Comparison of ENCODE assay signal across 29 cellular contexts in the genomic region with DNA sequence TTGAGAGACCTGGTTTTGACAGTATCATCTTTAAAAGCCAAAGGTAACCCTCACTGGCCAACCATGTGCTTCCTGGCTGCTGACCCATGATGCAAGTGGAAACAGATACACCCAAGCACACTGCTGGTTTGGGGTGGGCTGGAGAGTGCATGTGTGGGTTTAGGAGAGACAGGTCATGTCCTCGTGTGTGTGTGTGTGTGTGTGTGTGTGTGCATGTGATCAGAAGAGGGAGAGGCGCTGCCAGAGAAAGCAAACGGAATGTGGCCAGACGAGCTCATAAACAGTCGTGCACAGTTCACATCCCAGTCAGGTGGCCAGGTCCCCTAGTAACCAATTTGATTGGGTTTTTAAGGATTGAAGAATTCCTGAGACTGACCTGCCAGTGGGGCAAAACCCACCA.
"Had no signal": no experiment of that assay in that cellular context is flagged by ENCODE, and none has a peak within 500 bp of the region (broad histone marks: within the 10 kb centered on the region; RNA-seq: fewer than 3 reads in every experiment).

No MANE protein-coding gene starts in this region.

- H3K4me3 ChIP-seq: adrenal gland, cardiac muscle cell, coronary artery, dorsolateral prefrontal cortex, gastroesophageal sphincter, mucosa of descending colon, smooth muscle cell, upper lobe of right lung had no signal

- H3K36me3 ChIP-seq: adrenal gland, cardiac muscle cell, gastroesophageal sphincter, neutrophil, upper lobe of right lung had no signal

- H3K27me3 ChIP-seq: adrenal gland, cardiac muscle cell, dorsolateral prefrontal cortex, gastroesophageal sphincter, neutrophil, upper lobe of right lung had no signal

- H3K4me3 Mint-ChIP-seq: activated B cell treated with CpG ODN at 0.5 μM for 24 hours; activated naive CD4-positive, alpha-beta T cell treated with anti-CD3 and anti-CD28 coated beads for 36 hours; activated naive CD8-positive, alpha-beta T cell treated with anti-CD3 and anti-CD28 coated beads for 36 hours; brain; natural killer cell treated with Interleukin-12 subunit alpha and Interleukin-12 subunit beta and Interleukin-15 and Interleukin-18, amount 100 ng/mL, for 72 hours; stimulated activated memory B cell treated with anti-CD40 and anti-IgM and Interleukin-4, amounts not matched to agents 10 μg/mL and 1 μg/mL and 100 μg/mL, for 72 hours; stimulated activated naive CD8-positive, alpha-beta T cell treated with anti-CD3 and anti-CD28 coated beads, Interleukin-15, amount 100 ng/mL, for 72 hours had no signal

- DNase-seq: activated B cell treated with CpG ODN at 0.5 μM for 24 hours; activated effector memory CD4-positive, alpha-beta T cell treated with Interleukin-2 at 50 U/mL for 16 hours; activated naive CD4-positive, alpha-beta T cell treated with anti-CD3 and anti-CD28 coated beads for 36 hours; activated naive CD8-positive, alpha-beta T cell treated with anti-CD3 and anti-CD28 coated beads for 36 hours; adrenal gland; aorta; dorsolateral prefrontal cortex; effector memory CD4-positive, alpha-beta T cell; erythroblast; hippocampal formation; kidney; left ventricle myocardium superior; mucosa of descending colon; stimulated activated CD4-positive, alpha-beta T cell treated with anti-CD3 and anti-CD28 coated beads, Interleukin-1b, Interleukin-23, amount 100 ng/mL, for 48 hours; stimulated activated CD4-positive, alpha-beta T cell treated with anti-CD3 and anti-CD28 coated beads, Interleukin-4, amount 100 ng/mL, for 4 hours; stimulated activated CD8-positive, alpha-beta memory T cell treated with anti-CD3 and anti-CD28 coated beads, Interleukin-4, amount 100 ng/mL, for 48 hours; stimulated activated naive CD8-positive, alpha-beta T cell treated with anti-CD3 and anti-CD28 coated beads, Interleukin-15, amount 100 ng/mL, for 72 hours; substantia nigra; T-helper 2 cell; upper lobe of right lung had no signal

- H3K9me3 ChIP-seq: adrenal gland, gastroesophageal sphincter, mucosa of descending colon, neutrophil, upper lobe of right lung had no signal

- H3K27ac ChIP-seq: adrenal gland, cardiac muscle cell, coronary artery, dorsolateral prefrontal cortex, gastroesophageal sphincter, neutrophil, upper lobe of right lung had no signal

- H3K27ac Mint-ChIP-seq: activated B cell treated with CpG ODN at 0.5 μM for 24 hours; activated naive CD4-positive, alpha-beta T cell treated with anti-CD3 and anti-CD28 coated beads for 36 hours; activated naive CD8-positive, alpha-beta T cell treated with anti-CD3 and anti-CD28 coated beads for 36 hours; brain; natural killer cell treated with Interleukin-12 subunit alpha and Interleukin-12 subunit beta and Interleukin-15 and Interleukin-18, amount 100 ng/mL, for 72 hours; stimulated activated memory B cell treated with anti-CD40 and anti-IgM and Interleukin-4, amounts not matched to agents 10 μg/mL and 1 μg/mL and 100 μg/mL, for 72 hours; stimulated activated naive CD8-positive, alpha-beta T cell treated with anti-CD3 and anti-CD28 coated beads, Interleukin-15, amount 100 ng/mL, for 72 hours had no signal

- H3K36me3 Mint-ChIP-seq: activated naive CD8-positive, alpha-beta T cell treated with anti-CD3 and anti-CD28 coated beads for 36 hours; brain; natural killer cell treated with Interleukin-12 subunit alpha and Interleukin-12 subunit beta and Interleukin-15 and Interleukin-18, amount 100 ng/mL, for 72 hours; stimulated activated memory B cell treated with anti-CD40 and anti-IgM and Interleukin-4, amounts not matched to agents 10 μg/mL and 1 μg/mL and 100 μg/mL, for 72 hours had no signal

- H3K27me3 Mint-ChIP-seq: activated B cell treated with CpG ODN at 0.5 μM for 24 hours; brain; natural killer cell treated with Interleukin-12 subunit alpha and Interleukin-12 subunit beta and Interleukin-15 and Interleukin-18, amount 100 ng/mL, for 72 hours; progenitor cell of endocrine pancreas; stimulated activated memory B cell treated with anti-CD40 and anti-IgM and Interleukin-4, amounts not matched to agents 10 μg/mL and 1 μg/mL and 100 μg/mL, for 72 hours; stimulated activated naive CD8-positive, alpha-beta T cell treated with anti-CD3 and anti-CD28 coated beads, Interleukin-15, amount 100 ng/mL, for 72 hours had no signal

- ATAC-seq: gastroesophageal sphincter; left ventricle myocardium superior; mucosa of descending colon; stimulated activated memory B cell treated with anti-CD40 and anti-IgM and Interleukin-4, amounts not matched to agents 10 μg/mL and 1 μg/mL and 100 μg/mL, for 72 hours; stimulated activated naive CD8-positive, alpha-beta T cell treated with anti-CD3 and anti-CD28 coated beads, Interleukin-15, amount 100 ng/mL, for 72 hours; upper lobe of right lung had no signal

- H3K4me2 ChIP-seq: smooth muscle cell had no signal

- H3K9me3 Mint-ChIP-seq: activated B cell treated with CpG ODN at 0.5 μM for 24 hours; activated naive CD4-positive, alpha-beta T cell treated with anti-CD3 and anti-CD28 coated beads for 36 hours; brain had no signal

- H3K4me1 ChIP-seq: adrenal gland, upper lobe of right lung had no signal

- H3K4me1 Mint-ChIP-seq: activated B cell treated with CpG ODN at 0.5 μM for 24 hours; activated naive CD8-positive, alpha-beta T cell treated with anti-CD3 and anti-CD28 coated beads for 36 hours; stimulated activated memory B cell treated with anti-CD40 and anti-IgM and Interleukin-4, amounts not matched to agents 10 μg/mL and 1 μg/mL and 100 μg/mL, for 72 hours; stimulated activated naive CD8-positive, alpha-beta T cell treated with anti-CD3 and anti-CD28 coated beads, Interleukin-15, amount 100 ng/mL, for 72 hours had no signal
